Comparison of ENCODE assay signal across 37 cellular contexts in the genomic region with DNA sequence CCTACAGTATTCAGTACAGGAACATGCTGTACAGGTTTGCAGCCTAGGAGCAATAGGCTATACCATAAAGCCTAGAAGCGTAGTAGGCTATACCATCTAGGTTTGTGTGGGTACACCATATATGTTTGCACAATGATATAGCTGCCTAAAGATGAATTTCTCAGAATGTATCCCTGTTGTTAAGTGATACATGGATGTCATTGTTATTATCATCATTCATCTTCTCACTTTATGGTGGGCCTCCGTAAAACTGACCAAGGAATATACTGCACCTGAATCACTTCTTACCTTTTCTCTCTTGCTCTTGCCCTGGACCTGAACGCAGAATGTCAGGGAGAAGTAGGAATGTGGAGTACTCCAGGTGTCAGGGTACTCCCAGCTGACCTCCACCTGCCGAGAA. TPM values are rescaled to one million over a fixed set of nuclear protein-coding genes. Genes with fewer than 3 reads are reported as not detected.
"Had no signal": no experiment of that assay in that cellular context is flagged by ENCODE, and none has a peak within 500 bp of the region (broad histone marks: within the 10 kb centered on the region; RNA-seq: fewer than 3 reads in every experiment).

No MANE protein-coding gene starts in this region.

- H3K36me3 ChIP-seq: adrenal gland, ascending aorta, brain microvascular endothelial cell, breast epithelium, cardiac muscle cell had no signal

- H3K9me3 ChIP-seq: adrenal gland, ascending aorta, body of pancreas, breast epithelium had no signal

- H3K27ac ChIP-seq: adrenal gland, ascending aorta, body of pancreas, brain microvascular endothelial cell, breast epithelium, cardiac muscle cell had no signal

- ATAC-seq: activated naive CD4-positive, alpha-beta T cell treated with anti-CD3 and anti-CD28 coated beads, Interleukin-2, amount 50 U/mL, for 72 hours; activated naive CD8-positive, alpha-beta T cell treated with anti-CD3 and anti-CD28 coated beads, Interleukin-2, amount 50 U/mL, for 24 hours; activated T-cell treated with anti-CD3 and anti-CD28 coated beads, Interleukin-2, amount 50 U/mL, for 4 hours; activated T-cell treated with anti-CD3 and anti-CD28 coated beads, Interleukin-2, amount 50 U/mL, for 72 hours; activated T-helper 17 cell treated with anti-CD3 and anti-CD28 coated beads, Interleukin-2, amount 50 U/mL, for 72 hours; body of pancreas had no signal

- H3K4me1 ChIP-seq: adrenal gland, ascending aorta, body of pancreas, breast epithelium had no signal

- H3K27me3 ChIP-seq: adrenal gland, ascending aorta, body of pancreas, brain microvascular endothelial cell, breast epithelium had no signal

- FAIRE-seq: astrocyte, bronchial epithelial cell had no signal

- H3K4me3 ChIP-seq: adrenal gland, ascending aorta, body of pancreas, breast epithelium, cardiac muscle cell had no signal

- DNase-seq: activated effector memory CD4-positive, alpha-beta T cell treated with anti-CD3 and anti-CD28 coated beads, Interleukin-2, amount 50 U/mL, for 16 hours; activated effector memory CD4-positive, alpha-beta T cell treated with Interleukin-2 at 50 U/mL for 16 hours; activated gamma-delta T cell; activated gamma-delta T cell treated with Interleukin-2 at 50 U/mL for 16 hours; activated naive CD4-positive, alpha-beta T cell; activated naive CD4-positive, alpha-beta T cell treated with anti-CD3 and anti-CD28 coated beads for 36 hours; activated naive CD4-positive, alpha-beta T cell treated with anti-CD3 and anti-CD28 coated beads, Interleukin-2, amount 10 ng/mL, durations not matched to agents 7 days and 5 days; activated naive CD4-positive, alpha-beta T cell treated with anti-CD3 and anti-CD28 coated beads, Interleukin-2, amount 50 U/mL, for 16 hours; activated naive CD4-positive, alpha-beta T cell treated with Interleukin-2 at 50 U/mL for 16 hours; activated naive CD8-positive, alpha-beta T cell treated with anti-CD3 and anti-CD28 coated beads for 36 hours; activated naive CD8-positive, alpha-beta T cell treated with anti-CD3 and anti-CD28 coated beads, Interleukin-2, amount 10 ng/mL, durations not matched to agents 7 days and 5 days; activated naive CD8-positive, alpha-beta T cell treated with anti-CD3 and anti-CD28 coated beads, Interleukin-2, amount 50 U/mL, for 24 hours; activated T-cell treated with anti-CD3 and anti-CD28 coated beads, Interleukin-2, amount 50 U/mL, for 4 hours; activated T-cell treated with anti-CD3 and anti-CD28 coated beads, Interleukin-2, amount 50 U/mL, for 48 hours; activated T-cell treated with anti-CD3 and anti-CD28 coated beads, Interleukin-2, amount 50 U/mL, for 72 hours; adrenal gland; amniotic stem cell; amygdala; aorta; body of pancreas; brain microvascular endothelial cell; caudate nucleus; central memory CD4-positive, alpha-beta T cell; cerebellar nuclear complex had no signal

RNA-seq across cellular contexts. Expression of a gene that starts 11.8 kb away (rescaled TPM):
- total RNA-seq: activated naive CD4-positive, alpha-beta T cell treated with anti-CD3 and anti-CD28 coated beads for 36 hours; activated naive CD8-positive, alpha-beta T cell treated with anti-CD3 and anti-CD28 coated beads for 36 hours; activated naive CD8-positive, alpha-beta T cell treated with anti-CD3 and anti-CD28 coated beads, Interleukin-2, amount 10 ng/mL, durations not matched to agents 7 days and 5 days; activated T-cell treated with anti-CD3 and anti-CD28 coated beads, Interleukin-2, amount 50 U/mL, for 4 hours; activated T-cell treated with anti-CD3 and anti-CD28 coated beads, Interleukin-2, amount 50 U/mL, for 72 hours; activated T-helper 1 cell treated with anti-CD3 and anti-CD28 coated beads, Interleukin-12 subunit alpha, Interleukin-12 subunit beta, Interleukin-2, Interleukin-4 antibody, amounts not matched to agents 30 ng/mL and 10 ng/mL and 1 ng/mL, durations not matched to agents 14 hours and 24 hours and 36 hours; activated T-helper 17 cell treated with anti-CD3 and anti-CD28 coated beads, Interleukin-2, amount 50 U/mL, for 72 hours; activated T-helper 2 cell treated with anti-CD3 and anti-CD28 coated beads, Interferon-gamma antibody, Interleukin-2, Interleukin-4, amounts not matched to agents 10 μg/mL and 5 μg/mL and 100 μg/mL, durations not matched to agents 14 hours and 24 hours and 36 hours; adrenal gland; aorta; ascending aorta; astrocyte; body of pancreas; breast epithelium; bronchial epithelial cell; cardiac muscle cell; cardiac septum; cerebellum; chondrocyte had no signal
- polyA plus RNA-seq: adipose tissue, adrenal gland, aorta, cardiac muscle cell had no signal
